In genomic region chr18:48037481-48038271, GRCh38 we compare ENCODE assay signal across 1 cellular context.
TF ChIP-seq lines count a peak whose summit lies in the region.

No MANE protein-coding gene starts in this region.

TF ChIP-seq in GM12878, 131 proteins besides CTCF, POLR2A, EP300 and RAD21 (continued from another document):
- TF ChIP-seq IRF5 (IDR thresholded peaks at IDR 0.05; ENCODE audit: borderline replicate concordance) (no peak), SPI1 (IDR thresholded peaks at IDR 0.05; ENCODE audit: borderline replicate concordance, insufficient read depth, low read depth, low read length) (no peak), ATF2 (IDR thresholded peaks at IDR 0.05; ENCODE audit: low read length) (no peak), BHLHE40 (IDR thresholded peaks at IDR 0.05; ENCODE audit: borderline replicate concordance in 1 of 2, low read depth in 2 of 2, low read length in 1 of 2) (no peak), ZNF592 (IDR thresholded peaks at IDR 0.05) (no peak)
TF ChIP-seq in GM12878: peak in this region for 0.
